In the genomic region with DNA sequence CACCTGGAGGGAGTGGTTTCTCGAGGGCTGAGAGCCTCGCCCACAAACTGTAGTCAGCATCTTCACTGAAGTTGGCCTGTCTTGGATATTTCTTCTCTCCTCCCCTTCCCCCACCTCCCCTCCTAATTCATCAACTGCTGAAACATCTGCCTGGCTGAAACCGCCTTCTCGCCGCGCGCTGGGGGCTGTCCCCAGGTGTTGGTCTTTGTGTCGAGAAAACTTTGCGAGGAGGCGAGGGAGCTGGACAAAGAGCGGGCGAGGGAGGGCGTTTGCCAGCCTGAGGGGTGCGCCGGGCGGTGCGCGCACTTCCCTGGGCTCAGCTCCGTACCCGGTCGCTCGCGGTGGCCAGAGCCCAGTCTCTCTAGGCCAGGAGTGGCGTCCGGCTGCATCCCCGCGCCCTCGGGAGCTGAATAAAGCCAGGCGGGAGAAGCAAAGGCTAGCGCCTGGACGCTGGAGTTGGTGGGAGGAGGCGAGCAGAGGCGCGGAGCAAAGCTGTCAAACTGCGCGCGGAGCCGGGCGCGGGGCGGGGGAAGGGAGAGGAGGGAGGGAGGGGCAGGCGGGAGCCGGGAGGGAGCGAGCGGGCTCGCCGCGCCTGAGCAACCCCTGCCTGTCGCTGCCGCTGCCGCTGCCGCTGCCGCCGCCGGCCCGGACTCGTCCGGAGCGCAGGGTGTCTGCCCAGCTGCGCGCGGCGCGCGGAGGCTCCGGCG, we compare ENCODE assay signal across 9 cellular contexts. TPM values are rescaled to one million over a fixed set of nuclear protein-coding genes. Genes with fewer than 3 reads are reported as not detected.
DNase-seq lines count a peak whose midpoint lies in the region; ATAC-seq and TF ChIP-seq lines count a peak whose summit lies in the region.
"Had no signal": no experiment of that assay in that cellular context is flagged by ENCODE, and none has a peak within 500 bp of the region (broad histone marks: within the 10 kb centered on the region; RNA-seq: fewer than 3 reads in every experiment).

A gene with protein sequence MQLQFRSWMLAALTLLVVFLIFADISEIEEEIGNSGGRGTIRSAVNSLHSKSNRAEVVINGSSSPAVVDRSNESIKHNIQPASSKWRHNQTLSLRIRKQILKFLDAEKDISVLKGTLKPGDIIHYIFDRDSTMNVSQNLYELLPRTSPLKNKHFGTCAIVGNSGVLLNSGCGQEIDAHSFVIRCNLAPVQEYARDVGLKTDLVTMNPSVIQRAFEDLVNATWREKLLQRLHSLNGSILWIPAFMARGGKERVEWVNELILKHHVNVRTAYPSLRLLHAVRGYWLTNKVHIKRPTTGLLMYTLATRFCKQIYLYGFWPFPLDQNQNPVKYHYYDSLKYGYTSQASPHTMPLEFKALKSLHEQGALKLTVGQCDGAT (plus strand): TSS at position 595 of the 707 bp plus-strand sequence. CDS start 184 bp downstream, outside the sequence.

- H3K79me2 ChIP-seq in GM23248 (ENCODE audit: insufficient read depth), result no peaks in the 10 kb centered on the region

- H3K27me3 ChIP-seq in GM23248 (replicated peaks; ENCODE audit: insufficient read depth), result peaks cover 64% of the 10 kb centered on the region
- peaks cover 73% of the 10 kb centered on the region for H3K27me3 ChIP-seq in foreskin keratinocyte

- no peak within 1 kb of the TSS for H3K4me2 ChIP-seq in GM23248 (ENCODE audit: unreplicated experiment)

- TF ChIP-seq CTCF in foreskin keratinocyte (conservative IDR thresholded peaks at IDR 0.05) (no peak), retinal pigment epithelial cell (conservative IDR thresholded peaks at IDR 0.05; ENCODE audit: low read depth, low read length) (no peak)

- H3K4me1 ChIP-seq in GM23248 (ENCODE audit: insufficient read depth) (no peaks in the 10 kb centered on the region), foreskin keratinocyte (no peaks in the 10 kb centered on the region)

- H2AFZ ChIP-seq in GM23248, result 0 out of 2 replicates have a peak within 1 kb of the TSS, but pooled peaks have one; percentile 31

- ATAC-seq in foreskin keratinocyte (peak; percentile 68), HG03354 (IDR thresholded peaks at IDR 0.05; ENCODE audit: poor library complexity, severe bottlenecking, unreplicated experiment) (no peak)

- no peaks in the 10 kb centered on the region for H3F3A ChIP-seq in GM23248 (ENCODE audit: insufficient read depth)

- DNase-seq in GM23248 (peak; percentile 39), NCI-H69 (lab: John Stamatoyannopoulos, UW) (peak; percentile 68), foreskin keratinocyte (peak in 1 of 2 donors; percentile 26), retinal pigment epithelial cell (ENCODE audit: low read depth) (no peak), HuH-7.5 (ENCODE audit: low spot score) (no peak), superior temporal gyrus (ENCODE audit: extremely low spot score) (no peak), NCI-H128 (lab: John Stamatoyannopoulos, UW; ENCODE audit: unreplicated experiment) (no peak)
- DNase-seq: activated CD8-positive, alpha-beta memory T cell treated with anti-CD3 and anti-CD28 coated beads for 24 hours had no signal

- no peak within 1 kb of the TSS for H3K9ac ChIP-seq in GM23248

- WGBS in GM23248 (ENCODE audit: low coverage in 1 of 2, low lambda C conversion rate in 2 of 2, missing lambda C conversion rate in 2 of 2), 2 experiments, result 2 to 3% methylated on average over 35 to 66 of the region's 67 CpGs

- H3K4me3 ChIP-seq in GM23248 (peak within 1 kb of the TSS; percentile 26; the same call in 1 of the 2 replicates), retinal pigment epithelial cell (ENCODE audit: low read length) (peak within 1 kb of the TSS; percentile 47)

- in situ Hi-C loops in GM23248 (cut with MboI), result loop anchor here (25.0 kb wide), 1 partner anchor 319 kb away; no protein-coding TSS in a partner anchor

- no peaks in the 10 kb centered on the region for H3K9me3 ChIP-seq in GM23248 (ENCODE audit: low read depth)

- H3K27ac ChIP-seq in GM23248 (no peak within 1 kb of the TSS), foreskin keratinocyte (no peak within 1 kb of the TSS)

- no peaks in the 10 kb centered on the region for H4K20me1 ChIP-seq in GM23248 (ENCODE audit: insufficient read depth)

- H3K36me3 ChIP-seq in GM23248 (ENCODE audit: low read depth), result no peaks in the 10 kb centered on the region

- no peaks in the 10 kb centered on the region for H3K9me2 ChIP-seq in GM23248 (ENCODE audit: insufficient read depth)

RNA-seq across cellular contexts. Expression of the gene that starts here (rescaled TPM):
- not detected in 2 replicates for total RNA-seq in GM23248 (2014; rRNA removed; shearing (Covaris generic))
- polyA plus RNA-seq in GM23248 (2016; fragmentation: Nextera tagmentation; extraction: Ambion mirVana), result not detected in 2 replicates
- total RNA-seq in foreskin keratinocyte, result 0.99 and 1.5 TPM in 2 replicates
- polyA plus RNA-seq in foreskin keratinocyte, result 0.48 and 1.0 TPM in 2 replicates

Comparison
In these comparisons a context has a peak if more than half of its experiments do, and no peak if none do; other contexts are left out.
1. Peak in DNase-seq and H3K4me3 ChIP-seq in GM23248; RNA of the gene not detected or under 1 TPM.